Comparison of ENCODE assay signal across 8 cellular contexts in genomic region chr14:58637391-58638230, GRCh38. TPM values are rescaled to one million over a fixed set of nuclear protein-coding genes. Genes with fewer than 3 reads are reported as not detected.
DNase-seq lines count a peak whose midpoint lies in the region; ATAC-seq, FAIRE-seq and TF ChIP-seq lines count a peak whose summit lies in the region.

Gene DACT1 (plus strand): TSS chr14:58637962. CDS start chr14:58638203, 241 bp downstream.

- no CpG with 5 or more reads among the region's 94 CpGs for WGBS in mesendoderm (ENCODE audit: extremely low coverage, insufficient coverage, low lambda C conversion rate)

- peaks cover 42% of the 10 kb centered on the region for H3K27me3 Mint-ChIP-seq in activated CD8-positive, alpha-beta T cell treated with anti-CD3 and anti-CD28 coated beads for 36 hours

- H4K20me1 ChIP-seq in endothelial cell of umbilical vein (replicated peaks; ENCODE audit: control insufficient read depth, extremely low read depth, insufficient read depth, low read length) = no peaks in the 10 kb centered on the region

- CTCF ChIA-PET in activated CD8-positive, alpha-beta T cell treated with anti-CD3 and anti-CD28 coated beads for 36 hours (lab: Charles Lee) = interaction anchor here (0.9 to 5.3 kb wide), 4 partner anchors 14 to 283 kb away, joined by 3 to 33 read pairs (median 5); no protein-coding TSS in a partner anchor
- CTCF ChIA-PET in endothelial cell of umbilical vein (lab: Charles Lee) = interaction anchor here (0.8 to 8.8 kb wide), 7 partner anchors 35 to 486 kb away, joined by 3 to 93 read pairs (median 5); no protein-coding TSS in a partner anchor

- H3K27ac ChIP-seq in endothelial cell of umbilical vein (ENCODE audit: insufficient read depth, low read depth, low read length) = no peak within 1 kb of the TSS
- peak within 1 kb of the TSS; percentile 86 for H3K27ac ChIP-seq in mesendoderm (ENCODE audit: low read depth, low read length)

- H2AK5ac ChIP-seq in mesendoderm (ENCODE audit: low read length) = no peak within 1 kb of the TSS

- H3K27me3 ChIP-seq in endothelial cell of umbilical vein (ENCODE audit: control insufficient read depth in 2 of 2, insufficient read depth in 2 of 2, low read length in 2 of 2) = peaks cover 30 to 51% of the 10 kb centered on the region in 2 experiments
- no peaks in the 10 kb centered on the region for H3K27me3 ChIP-seq in mesendoderm (ENCODE audit: insufficient read depth, low read length, poor library complexity)

- DNase-seq in GM12864 (ENCODE audit: low read depth) (no peak), LoVo (ENCODE audit: low spot score) (peak; percentile 47), endothelial cell of umbilical vein (ENCODE audit: low read depth, low spot score) (peak; percentile 67), mesendoderm (peak; percentile 80), HuH-7 (ENCODE audit: low spot score) (no peak)
- peak; percentile 69 for DNase-seq in activated CD8-positive, alpha-beta T cell treated with anti-CD3 and anti-CD28 coated beads for 36 hours
- DNase-seq in stimulated activated CD8-positive, alpha-beta memory T cell treated with anti-CD3 and anti-CD28 coated beads, Interleukin-4, amount 100 ng/mL, for 48 hours = peak; percentile 64

- peaks cover 2% of the 10 kb centered on the region for H3K79me1 ChIP-seq in mesendoderm (ENCODE audit: low read length)

- POLR2A ChIA-PET in activated CD8-positive, alpha-beta T cell treated with anti-CD3 and anti-CD28 coated beads for 36 hours (lab: Charles Lee) = interaction anchor here (0.6 to 1.0 kb wide), 3 partner anchors 30 to 149 kb away, joined by 3 to 5 read pairs (median 3); no protein-coding TSS in a partner anchor
- POLR2A ChIA-PET in endothelial cell of umbilical vein (lab: Charles Lee) = no interaction called here

- H2BK120ac ChIP-seq in mesendoderm (ENCODE audit: low read depth, low read length) = no peak within 1 kb of the TSS

- no peak for TF ChIP-seq POLR2A in endothelial cell of umbilical vein (IDR thresholded peaks at IDR 0.05; ENCODE audit: low read depth, low read length)

- H4K5ac ChIP-seq in mesendoderm (ENCODE audit: low read length) = no peak within 1 kb of the TSS

- H3K36me3 ChIP-seq in endothelial cell of umbilical vein (ENCODE audit: control insufficient read depth in 2 of 2, extremely low read depth in 1 of 2, insufficient read depth in 2 of 2, low read length in 2 of 2) = no peaks in the 10 kb centered on the region
- no peaks in the 10 kb centered on the region for H3K36me3 ChIP-seq in mesendoderm (ENCODE audit: control insufficient read depth, insufficient read depth, low read length)

- peak within 1 kb of the TSS; percentile 84 for H3K27ac Mint-ChIP-seq in activated CD8-positive, alpha-beta T cell treated with anti-CD3 and anti-CD28 coated beads for 36 hours

- FAIRE-seq in endothelial cell of umbilical vein (lab: Jason Lieb, UNC) = no peak

- peak within 1 kb of the TSS; percentile 90 for H3K56ac ChIP-seq in mesendoderm (ENCODE audit: low read length)

- peak within 1 kb of the TSS; percentile 91 for H3K23ac ChIP-seq in mesendoderm (ENCODE audit: low read length)

- H3K4me3 ChIP-seq in GM12864 (ENCODE audit: low read depth, low read length) = peak within 1 kb of the TSS; percentile 61
- H3K4me3 ChIP-seq in endothelial cell of umbilical vein (replicated peaks in 1 of 3; ENCODE audit: insufficient read depth in 1 of 3, low read depth in 1 of 3, low read length in 3 of 3) = peak within 1 kb of the TSS; percentile 19 to 60 (median 41)
- H3K4me3 ChIP-seq in mesendoderm (ENCODE audit: low read length) = peak within 1 kb of the TSS; percentile 53

- peak within 1 kb of the TSS; percentile 93 for H3K18ac ChIP-seq in mesendoderm (ENCODE audit: low read length)

- no peaks in the 10 kb centered on the region for H3K36me3 Mint-ChIP-seq in activated CD8-positive, alpha-beta T cell treated with anti-CD3 and anti-CD28 coated beads for 36 hours (ENCODE audit: low read depth)

- intact Hi-C loops in activated CD8-positive, alpha-beta T cell treated with anti-CD3 and anti-CD28 coated beads for 36 hours (cut with micrococcal nuclease) = loop anchor here (5.0 kb wide), 1 partner anchor 135 kb away; no protein-coding TSS in a partner anchor
- intact Hi-C loops in endothelial cell of umbilical vein (cut with micrococcal nuclease) = loop anchor here (2.0 kb wide), 1 partner anchor 137 kb away; no protein-coding TSS in a partner anchor

- no TSS peak for BruUV-seq in endothelial cell of umbilical vein (replicated peaks; lab: Mats Ljungman, UMichigan)

- TF ChIP-seq CTCF in GM12864 (IDR thresholded peaks at IDR 0.05; ENCODE audit: low read depth, low read length, missing control alignments) = no peak
- TF ChIP-seq CTCF in activated CD8-positive, alpha-beta T cell treated with anti-CD3 and anti-CD28 coated beads for 36 hours (IDR thresholded peaks at IDR 0.05) = no peak
- no peak for TF ChIP-seq CTCF in endothelial cell of umbilical vein (IDR thresholded peaks at IDR 0.05; ENCODE audit: extremely low read depth in 1 of 2, insufficient read depth in 1 of 2, low read depth in 1 of 2, low read length in 2 of 2)

- H3K4ac ChIP-seq in mesendoderm (ENCODE audit: low read depth, low read length) = peak within 1 kb of the TSS; percentile 48

- peak within 1 kb of the TSS; percentile 68 for H2AFZ ChIP-seq in endothelial cell of umbilical vein (ENCODE audit: low read depth, low read length)

- no peaks in the 10 kb centered on the region for H3K9me3 ChIP-seq in endothelial cell of umbilical vein (replicated peaks; ENCODE audit: control insufficient read depth, insufficient read depth, low read length)

- H3K9ac ChIP-seq in endothelial cell of umbilical vein (replicated peaks; ENCODE audit: extremely low read depth, insufficient read depth, low read length) (no peak within 1 kb of the TSS), mesendoderm (ENCODE audit: low read length) (peak within 1 kb of the TSS; percentile 81)

- H3K9me3 Mint-ChIP-seq in activated CD8-positive, alpha-beta T cell treated with anti-CD3 and anti-CD28 coated beads for 36 hours = no peaks in the 10 kb centered on the region

- H4K8ac ChIP-seq in mesendoderm (ENCODE audit: low read depth, low read length) = no peak within 1 kb of the TSS

- H3K4me1 Mint-ChIP-seq in activated CD8-positive, alpha-beta T cell treated with anti-CD3 and anti-CD28 coated beads for 36 hours (ENCODE audit: low read depth) = peaks cover 34% of the 10 kb centered on the region

- peak; percentile 46 for ATAC-seq in GM21737 (IDR thresholded peaks at IDR 0.05; ENCODE audit: unreplicated experiment)
- ATAC-seq in activated CD8-positive, alpha-beta T cell treated with anti-CD3 and anti-CD28 coated beads for 36 hours = peak; percentile 74

- H2BK15ac ChIP-seq in mesendoderm (replicated peaks; ENCODE audit: low read depth) = no peak within 1 kb of the TSS

- peak within 1 kb of the TSS; percentile 80 for H3K4me3 Mint-ChIP-seq in activated CD8-positive, alpha-beta T cell treated with anti-CD3 and anti-CD28 coated beads for 36 hours

- no peak within 1 kb of the TSS for H2BK5ac ChIP-seq in mesendoderm (ENCODE audit: low read length)

- dilution Hi-C loops in endothelial cell of umbilical vein (cut with MboI; ENCODE audit: extremely low pct_ligation_motif_present, low sequenced_read_pairs) = no loop called here

- H3K4me2 ChIP-seq in endothelial cell of umbilical vein (ENCODE audit: insufficient read depth, low read length) (peak within 1 kb of the TSS; percentile 84), mesendoderm (ENCODE audit: low read length) (peak within 1 kb of the TSS; percentile 94)

- H3K79me2 ChIP-seq in endothelial cell of umbilical vein (ENCODE audit: control insufficient read depth, insufficient read depth, low read length) (no peaks in the 10 kb centered on the region), mesendoderm (ENCODE audit: control insufficient read depth, insufficient read depth, low read length) (peaks cover 14% of the 10 kb centered on the region)

- H3K4me1 ChIP-seq in endothelial cell of umbilical vein (ENCODE audit: control insufficient read depth, extremely low read depth, insufficient read depth, low read length) (peaks cover 8% of the 10 kb centered on the region), mesendoderm (ENCODE audit: control insufficient read depth, low read depth, low read length) (peaks cover 10% of the 10 kb centered on the region)

- H3K9me1 ChIP-seq in endothelial cell of umbilical vein (replicated peaks; ENCODE audit: control insufficient read depth, extremely low read depth, insufficient read depth, low read length) = no peaks in the 10 kb centered on the region

TF ChIP-seq in endothelial cell of umbilical vein, 7 proteins besides CTCF, POLR2A, EP300 and RAD21:
- TF ChIP-seq EZH2 (IDR thresholded peaks at IDR 0.05; ENCODE audit: borderline replicate concordance, low read depth, low read length, severe bottlenecking) (no peak), POLR2AphosphoS5 (IDR thresholded peaks at IDR 0.05; ENCODE audit: insufficient read depth, low read depth, low read length) (no peak), MAX (IDR thresholded peaks at IDR 0.05; ENCODE audit: insufficient read depth, insufficient read length) (no peak), FOS (IDR thresholded peaks at IDR 0.05; ENCODE audit: borderline replicate concordance, insufficient read depth, low read length) (no peak), JUN (IDR thresholded peaks at IDR 0.05; ENCODE audit: borderline replicate concordance, insufficient read depth, insufficient read length, low read depth) (no peak), GATA2 (IDR thresholded peaks at IDR 0.05; ENCODE audit: insufficient read depth, insufficient read length, low read depth, low read length) (no peak), MYC (IDR thresholded peaks at IDR 0.05; ENCODE audit: low read depth, low read length) (no peak)

RNA-seq across cellular contexts. Expression of gene DACT1, which starts in this region (rescaled TPM):
- 1 to 10 TPM; 1.4 to 2.0 TPM for total RNA-seq in activated CD8-positive, alpha-beta T cell treated with anti-CD3 and anti-CD28 coated beads for 36 hours
- 0.27 and 0.37 TPM in 2 replicates for total RNA-seq in endothelial cell of umbilical vein
- polyA plus RNA-seq in endothelial cell of umbilical vein = 0.21 TPM in 2 replicates
- polyA plus RNA-seq in endothelial cell of umbilical vein (2011; cell fraction: cytosol; rRNA removed) = 0.14 and 0.22 TPM in 2 replicates
- 0.42 and 0.46 TPM in 2 replicates for polyA plus RNA-seq in endothelial cell of umbilical vein (2011; cell fraction: nucleus; rRNA removed)
- polyA plus RNA-seq in endothelial cell of umbilical vein (2012) = 0.20 and 0.33 TPM in 2 replicates
- 0.87 and 1.1 TPM in 2 replicates for polyA minus RNA-seq in endothelial cell of umbilical vein
- polyA minus RNA-seq in endothelial cell of umbilical vein (2011; cell fraction: cytosol; rRNA and poly(A)+ RNA removed) = not detected
- 0.29 TPM in 1 of 2 replicates, not detected in the other for polyA minus RNA-seq in endothelial cell of umbilical vein (2011; cell fraction: nucleus; rRNA and poly(A)+ RNA removed)
- 51.5 TPM for polyA plus RNA-seq in mesendoderm (2013, experiment 1 of 2)
- 57.5 TPM for polyA plus RNA-seq in mesendoderm (2013, experiment 2 of 2)

Comparison
In these comparisons a context has a peak if more than half of its experiments do, and no peak if none do; other contexts are left out.
1. DNase-seq: peak in LoVo (single experiment), activated CD8-positive, alpha-beta T cell treated with anti-CD3 and anti-CD28 coated beads for 36 hours (single experiment), endothelial cell of umbilical vein (single experiment), mesendoderm (single experiment) and stimulated activated CD8-positive, alpha-beta memory T cell treated with anti-CD3 and anti-CD28 coated beads, Interleukin-4, amount 100 ng/mL, for 48 hours (single experiment); none in GM12864 (single experiment) and HuH-7 (single experiment).
2. Peak in every context shown above with its lines, with median percentiles within 50 percentile points of each other: H3K4me3 ChIP-seq.